In the genomic region with DNA sequence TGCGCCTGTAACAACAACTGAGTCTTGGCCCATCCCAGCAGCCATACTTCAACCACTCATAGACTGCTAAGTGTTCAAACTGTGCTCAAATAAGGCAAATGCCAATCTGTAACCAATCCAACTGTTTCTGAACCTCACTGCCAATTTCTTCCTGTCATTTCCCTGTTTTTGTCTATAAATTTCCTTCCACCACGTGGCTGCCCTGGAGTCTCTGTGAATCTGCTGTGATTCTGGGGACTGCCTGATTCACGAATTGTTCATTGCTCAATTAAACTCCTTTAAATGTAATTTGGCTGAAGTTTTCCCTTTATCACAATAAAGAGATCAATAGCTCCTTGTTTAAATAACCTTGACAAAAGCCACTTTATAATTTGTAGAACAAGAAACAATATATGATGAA, we compare ENCODE assay signal across 22 cellular contexts. TPM values are rescaled to one million over a fixed set of nuclear protein-coding genes. Genes with fewer than 3 reads are reported as not detected.
A peak's percentile ranks its signal among the peaks of the same experiment; 100 is the strongest.
DNase-seq lines count a peak whose midpoint lies in the region; ATAC-seq and TF ChIP-seq lines count a peak whose summit lies in the region.
"Had no signal": no experiment of that assay in that cellular context is flagged by ENCODE, and none has a peak within 500 bp of the region (broad histone marks: within the 10 kb centered on the region; RNA-seq: fewer than 3 reads in every experiment).

No MANE protein-coding gene starts in this region.

- no peak overlapping the region for H3K9ac ChIP-seq in colonic mucosa (ENCODE audit: low read depth in 2 of 2, low read length in 2 of 2)
- H3K9ac ChIP-seq in trophoblast cell (ENCODE audit: low read length): no peak overlapping the region
- H3K9ac ChIP-seq: GM23248 had no signal

- H2AK5ac ChIP-seq in trophoblast cell (ENCODE audit: low read length): peak overlapping the region; percentile 7

- peaks cover 5% of the 10 kb centered on the region for H3K79me1 ChIP-seq in trophoblast cell (ENCODE audit: low read length)

- H4K8ac ChIP-seq in trophoblast cell (ENCODE audit: low read depth, low read length): no peak overlapping the region

- H3K27me3 ChIP-seq in colonic mucosa (no peaks in the 10 kb centered on the region), trophoblast cell (ENCODE audit: insufficient read depth, low read length) (no peaks in the 10 kb centered on the region)
- H3K27me3 ChIP-seq: BE2C had no signal

- no CpG with 5 or more reads among the region's 3 CpGs for WGBS in trophoblast cell (ENCODE audit: extremely low coverage, insufficient coverage, insufficient read length)

- no peak overlapping the region for H2AFZ ChIP-seq in trophoblast cell (ENCODE audit: insufficient read depth, low read length, poor library complexity)
- H2AFZ ChIP-seq: GM23248 had no signal

- H3K4me3 ChIP-seq in colonic mucosa (no peak overlapping the region), trophoblast cell (ENCODE audit: low read depth, low read length) (no peak overlapping the region)
- H3K4me3 ChIP-seq: GM12878, GM23248, K562, SK-N-MC had no signal

- no peak overlapping the region for H3K4ac ChIP-seq in trophoblast cell (ENCODE audit: low read depth, low read length)

- H3K27ac ChIP-seq in colonic mucosa: no peak overlapping the region
- H3K27ac ChIP-seq in trophoblast cell (ENCODE audit: low read depth, low read length): no peak overlapping the region
- H3K27ac ChIP-seq: GM23248, SK-N-MC had no signal

- DNase-seq in NCI-H1092 treated with DMSO at 0.1 percent for 48 hours (lab: John Stamatoyannopoulos, UW) (peak; percentile 8), NCI-H1092 (lab: John Stamatoyannopoulos, UW) (no peak), NCI-H446 (lab: John Stamatoyannopoulos, UW) (peak; percentile 68 to 87), colonic mucosa (peak; percentile 17), trophoblast cell (no peak), cerebellar nuclear complex (lab: John Stamatoyannopoulos, UW) (no peak), NCI-H2227 treated with DMSO at 0.1 percent for 48 hours (lab: John Stamatoyannopoulos, UW) (no peak)
- DNase-seq: BE2C; CD4-positive, CD25-positive, alpha-beta regulatory T cell; EL; GM23248; NCI-H1436; NCI-H2029 treated with DMSO at 0.1 percent for 48 hours; NCI-H524; OCI-M1; SHP77 had no signal

- no peak overlapping the region for H2BK5ac ChIP-seq in trophoblast cell (ENCODE audit: low read depth, low read length, poor library complexity)

- H3K23ac ChIP-seq in trophoblast cell (ENCODE audit: low read length): no peak overlapping the region

- H3K4me1 ChIP-seq in colonic mucosa: no peaks in the 10 kb centered on the region
- peaks cover 3% of the 10 kb centered on the region in 2 experiments for H3K4me1 ChIP-seq in trophoblast cell (ENCODE audit: control insufficient read depth in 1 of 2, insufficient read depth in 2 of 2, low read length in 2 of 2)
- H3K4me1 ChIP-seq: BE2C had no signal

- no peak overlapping the region for H3K4me2 ChIP-seq in trophoblast cell (ENCODE audit: low read length)

- H3K9me3 ChIP-seq in colonic mucosa (no peaks in the 10 kb centered on the region), trophoblast cell (ENCODE audit: insufficient read depth, low read depth, low read length) (no peaks in the 10 kb centered on the region)
- H3K9me3 ChIP-seq: BE2C had no signal

- no peaks in the 10 kb centered on the region for H3K36me3 ChIP-seq in colonic mucosa
- H3K36me3 ChIP-seq in trophoblast cell (ENCODE audit: control insufficient read depth in 1 of 2, insufficient read depth in 2 of 2, low read length in 2 of 2): no peaks in the 10 kb centered on the region
- H3K36me3 ChIP-seq: BE2C had no signal

- peak overlapping the region; percentile 87 for H2BK12ac ChIP-seq in trophoblast cell (ENCODE audit: low read length)

- peak overlapping the region; percentile 35 for H4K91ac ChIP-seq in trophoblast cell (ENCODE audit: low read depth, low read length)

- ATAC-seq in HG02840 (IDR thresholded peaks at IDR 0.05; ENCODE audit: low FRiP score, unreplicated experiment): no peak
- ATAC-seq: GM12878, HCT116, K562 had no signal

- no peak for TF ChIP-seq CTCF in colonic mucosa (IDR thresholded peaks at IDR 0.05)

- H4K12ac ChIP-seq in trophoblast cell (ENCODE audit: low read depth, low read length): no peak overlapping the region

- intact Hi-C loops in colonic mucosa (cut with DNase I): no loop called here

- no peaks in the 10 kb centered on the region for H3K79me2 ChIP-seq in trophoblast cell (ENCODE audit: control insufficient read depth, insufficient read depth, low read length, poor library complexity)

- H3K18ac ChIP-seq in trophoblast cell (ENCODE audit: low read length): no peak overlapping the region

- no peak overlapping the region for H2BK120ac ChIP-seq in trophoblast cell (ENCODE audit: insufficient read depth, low read length, poor library complexity)

- H3K14ac ChIP-seq in trophoblast cell (ENCODE audit: low read length): peak overlapping the region; percentile 25

RNA-seq across cellular contexts. Expression of a gene that starts 50.8 kb away (rescaled TPM):
- total RNA-seq in colonic mucosa: 1 to 10 TPM in 1 of 2 donors, under 1 TPM in 1; 0.86 to 1.1 TPM
- polyA plus RNA-seq in trophoblast cell (2013): 46.6 and 47.8 TPM in 2 replicates
- total RNA-seq: A172; CD4-positive, CD25-positive, alpha-beta regulatory T cell; GM23248 had no signal
- polyA plus RNA-seq: CD4-positive, CD25-positive, alpha-beta regulatory T cell; GM23248; K562 had no signal

Comparison
In these comparisons a context has a peak if more than half of its experiments do, and no peak if none do; other contexts are left out.
1. DNase-seq: peak in NCI-H1092 treated with DMSO at 0.1 percent for 48 hours (single experiment), NCI-H446 (2 of 2) and colonic mucosa (single experiment); none in NCI-H1092 (single experiment), trophoblast cell (0 of 2), cerebellar nuclear complex (0 of 2) and NCI-H2227 treated with DMSO at 0.1 percent for 48 hours (single experiment).